In the genomic region with DNA sequence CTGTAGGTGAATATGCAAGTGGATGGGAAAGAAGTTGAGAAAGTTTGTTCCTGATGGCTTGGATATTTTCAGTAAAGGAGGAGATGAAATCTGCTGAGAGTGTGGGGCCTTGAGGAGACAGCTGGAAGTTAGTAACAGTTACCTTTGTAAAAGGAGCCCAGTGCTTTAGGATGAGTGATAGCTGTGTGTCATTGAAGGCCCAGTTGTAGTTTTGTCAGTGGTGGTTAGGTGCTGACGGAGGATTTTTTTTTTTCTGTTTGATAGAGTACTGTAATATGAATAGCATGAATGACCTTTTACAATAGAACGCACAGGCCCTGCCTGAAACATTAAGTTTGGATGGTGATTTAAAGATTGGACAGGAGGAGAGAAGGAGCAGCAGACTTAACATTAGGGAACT, we compare ENCODE assay signal across 14 cellular contexts.
"Had no signal": no experiment of that assay in that cellular context is flagged by ENCODE, and none has a peak within 500 bp of the region (broad histone marks: within the 10 kb centered on the region; RNA-seq: fewer than 3 reads in every experiment).

No MANE protein-coding gene starts in this region.

- H3K36me3 ChIP-seq: brain microvascular endothelial cell, esophagus squamous epithelium, left ventricle myocardium inferior had no signal

- H3K9me3 ChIP-seq: esophagus squamous epithelium, left ventricle myocardium inferior had no signal

- H3K27ac ChIP-seq: brain microvascular endothelial cell, coronary artery, left ventricle myocardium inferior had no signal

- H3K27ac Mint-ChIP-seq: naive B cell, T-cell had no signal

- H3K27me3 Mint-ChIP-seq: central memory CD8-positive, alpha-beta T cell; naive B cell; T-cell had no signal

- H3K4me3 Mint-ChIP-seq: central memory CD8-positive, alpha-beta T cell; naive B cell; T-cell had no signal

- H3K9me3 Mint-ChIP-seq: central memory CD8-positive, alpha-beta T cell; naive B cell; T-cell had no signal

- H3K27me3 ChIP-seq: brain microvascular endothelial cell, esophagus squamous epithelium had no signal

- H3K4me3 ChIP-seq: coronary artery, esophagus squamous epithelium, left ventricle myocardium inferior had no signal

- DNase-seq: activated CD8-positive, alpha-beta memory T cell treated with anti-CD3 and anti-CD28 coated beads, Interleukin-2, amount 50 U/mL, for 48 hours; activated naive CD4-positive, alpha-beta T cell treated with anti-CD3 and anti-CD28 coated beads, Interleukin-2, amount 50 U/mL, for 16 hours; brain microvascular endothelial cell; esophagus squamous epithelium; hypothalamus; left ventricle myocardium inferior; naive B cell; retina; stimulated activated CD4-positive, alpha-beta T cell treated with anti-CD3 and anti-CD28 coated beads, Interleukin-12 subunit alpha, Interleukin-12 subunit beta, amount 100 ng/mL, for 4 hours; stimulated activated CD4-positive, alpha-beta T cell treated with anti-CD3 and anti-CD28 coated beads, Interleukin-2, amount 100 ng/mL, for 24 hours; T-cell; trophoblast cell had no signal
